8 cellular contexts compared by ENCODE assay signal in genomic region chr7:24756545-24756988, GRCh38. TPM values are rescaled to one million over a fixed set of nuclear protein-coding genes. Genes with fewer than 3 reads are reported as not detected.
DNase-seq lines count a peak whose midpoint lies in the region; ATAC-seq and TF ChIP-seq lines count a peak whose summit lies in the region.

No MANE protein-coding gene starts in this region.

- CTCF ChIA-PET in GM10248 (lab: Yijun Ruan, JAX), result interaction anchor here (0.8 to 2.9 kb wide), 6 partner anchors 8 to 337 kb away, joined by 3 to 14 read pairs (median 3); no protein-coding TSS in a partner anchor

- H3K4me1 ChIP-seq in right cardiac atrium (ENCODE audit: control insufficient read depth, insufficient read depth, low read length), result peaks cover 3% of the 10 kb centered on the region

- ATAC-seq in HG03439 (IDR thresholded peaks at IDR 0.05; ENCODE audit: unreplicated experiment) (peak; percentile 4), right cardiac atrium (peak; percentile 38 to 47), sciatic nerve (peak; percentile 38), GM18505 (IDR thresholded peaks at IDR 0.05; ENCODE audit: unreplicated experiment) (no peak), GM21786 (IDR thresholded peaks at IDR 0.05; ENCODE audit: unreplicated experiment) (no peak)

- peaks cover 3% of the 10 kb centered on the region for H3K9me3 Mint-ChIP-seq in activated T-helper 1 cell treated with anti-CD3 and anti-CD28 coated beads, Interleukin-12 subunit alpha, Interleukin-12 subunit beta, Interleukin-2, Interleukin-4 antibody, amounts not matched to agents 30 ng/mL and 10 ng/mL and 1 ng/mL, durations not matched to agents 14 hours and 24 hours and 36 hours

- H3K4me3 ChIP-seq in right cardiac atrium (ENCODE audit: low read length), result peak overlapping the region; percentile 69

- peak overlapping the region; percentile 91 for H3K4me3 Mint-ChIP-seq in activated T-helper 1 cell treated with anti-CD3 and anti-CD28 coated beads, Interleukin-12 subunit alpha, Interleukin-12 subunit beta, Interleukin-2, Interleukin-4 antibody, amounts not matched to agents 30 ng/mL and 10 ng/mL and 1 ng/mL, durations not matched to agents 14 hours and 24 hours and 36 hours

- intact Hi-C loops in activated T-helper 1 cell treated with anti-CD3 and anti-CD28 coated beads, Interleukin-12 subunit alpha, Interleukin-12 subunit beta, Interleukin-2, Interleukin-4 antibody, amounts not matched to agents 30 ng/mL and 10 ng/mL and 1 ng/mL, durations not matched to agents 14 hours and 24 hours and 36 hours (cut with micrococcal nuclease), result loop anchor here (1.0 to 10.0 kb wide), 10 partner anchors 39 to 1574 kb away; partner anchors contain the start of genes NUP42, OSBPL3 and TRA2A
- intact Hi-C loops in right cardiac atrium (cut with DNase I), result no loop called here
- intact Hi-C loops in sciatic nerve (cut with DNase I), result no loop called here

- WGBS in right cardiac atrium, result 13% methylated on average over 23 of the region's 23 CpGs

- no peaks in the 10 kb centered on the region for H3K9me3 ChIP-seq in right cardiac atrium (ENCODE audit: control insufficient read depth, low read length)

- no peak for TF ChIP-seq CTCF in GM10248 (IDR thresholded peaks at IDR 0.05; ENCODE audit: control extremely low read depth, extremely low read depth, low read depth, missing control alignments)

- H3K27ac ChIP-seq in right cardiac atrium (ENCODE audit: low read length), result no peak overlapping the region

- H3K27ac Mint-ChIP-seq in activated T-helper 1 cell treated with anti-CD3 and anti-CD28 coated beads, Interleukin-12 subunit alpha, Interleukin-12 subunit beta, Interleukin-2, Interleukin-4 antibody, amounts not matched to agents 30 ng/mL and 10 ng/mL and 1 ng/mL, durations not matched to agents 14 hours and 24 hours and 36 hours, result peak overlapping the region; percentile 84

- no peaks in the 10 kb centered on the region for H3K27me3 ChIP-seq in right cardiac atrium (ENCODE audit: control insufficient read depth, insufficient read depth)

- peaks cover 38% of the 10 kb centered on the region for H3K4me1 Mint-ChIP-seq in activated T-helper 1 cell treated with anti-CD3 and anti-CD28 coated beads, Interleukin-12 subunit alpha, Interleukin-12 subunit beta, Interleukin-2, Interleukin-4 antibody, amounts not matched to agents 30 ng/mL and 10 ng/mL and 1 ng/mL, durations not matched to agents 14 hours and 24 hours and 36 hours (ENCODE audit: low read depth)

- no peak for TF ChIP-seq POLR2A in GM18505 (IDR thresholded peaks at IDR 0.05; ENCODE audit: borderline replicate concordance, extremely low read depth, insufficient read depth, insufficient read length)

- peaks cover 43% of the 10 kb centered on the region for H3K27me3 Mint-ChIP-seq in activated T-helper 1 cell treated with anti-CD3 and anti-CD28 coated beads, Interleukin-12 subunit alpha, Interleukin-12 subunit beta, Interleukin-2, Interleukin-4 antibody, amounts not matched to agents 30 ng/mL and 10 ng/mL and 1 ng/mL, durations not matched to agents 14 hours and 24 hours and 36 hours (ENCODE audit: insufficient read depth)

- peaks cover 7% of the 10 kb centered on the region for H3K36me3 Mint-ChIP-seq in activated T-helper 1 cell treated with anti-CD3 and anti-CD28 coated beads, Interleukin-12 subunit alpha, Interleukin-12 subunit beta, Interleukin-2, Interleukin-4 antibody, amounts not matched to agents 30 ng/mL and 10 ng/mL and 1 ng/mL, durations not matched to agents 14 hours and 24 hours and 36 hours (ENCODE audit: low read depth)

- DNase-seq in GM10248 (ENCODE audit: extremely low spot score) (peak; percentile 56), right cardiac atrium (no peak), sciatic nerve (ENCODE audit: low spot score) (no peak), EL (no peak)
- no peak for DNase-seq in activated T-helper 1 cell treated with anti-CD3 and anti-CD28 coated beads, Interleukin-12 subunit alpha, Interleukin-12 subunit beta, Interleukin-2, Interleukin-4 antibody, amounts not matched to agents 30 ng/mL and 10 ng/mL and 1 ng/mL, durations not matched to agents 14 hours and 24 hours and 36 hours (ENCODE audit: low spot score)

- POLR2A ChIA-PET in GM10248 (lab: Yijun Ruan, JAX), result interaction anchor here (1.1 kb wide), 1 partner anchor 22 kb away, joined by 3 read pairs; no protein-coding TSS in a partner anchor

RNA-seq across cellular contexts. Expression of gene GSDME, which starts 0.7 kb away (rescaled TPM):
- total RNA-seq in activated T-helper 1 cell treated with anti-CD3 and anti-CD28 coated beads, Interleukin-12 subunit alpha, Interleukin-12 subunit beta, Interleukin-2, Interleukin-4 antibody, amounts not matched to agents 30 ng/mL and 10 ng/mL and 1 ng/mL, durations not matched to agents 14 hours and 24 hours and 36 hours, result 10.6 and 11.0 TPM in 2 replicates
- total RNA-seq in right cardiac atrium (1 to 10 TPM; 5.1 to 9.9 (median 6.4) TPM), sciatic nerve (8.8 TPM)
- 4.9 TPM for polyA plus RNA-seq in right cardiac atrium

Comparison
In these comparisons a context has a peak if more than half of its experiments do, and no peak if none do; other contexts are left out.
1. ATAC-seq: peak in HG03439 (single experiment), right cardiac atrium (2 of 2) and sciatic nerve (single experiment); none in GM18505 (single experiment) and GM21786 (single experiment).